15 cellular contexts compared by ENCODE assay signal in genomic region chr2:128765822-128766221, GRCh38.
"Had no signal": no experiment of that assay in that cellular context is flagged by ENCODE, and none has a peak within 500 bp of the region (broad histone marks: within the 10 kb centered on the region; RNA-seq: fewer than 3 reads in every experiment).

No MANE protein-coding gene starts in this region.

- H3K4me1 Mint-ChIP-seq: activated CD4-positive, alpha-beta T cell treated with anti-CD3 and anti-CD28 coated beads, Interleukin-2, amount 10 ng/mL, durations not matched to agents 7 days and 5 days; activated naive CD4-positive, alpha-beta T cell treated with anti-CD3 and anti-CD28 coated beads, Interleukin-2, amount 50 U/mL, for 24 hours; nephron progenitor cell had no signal

- H3K4me1 ChIP-seq: esophagus muscularis mucosa, pancreas, tibial artery had no signal

- H3K36me3 ChIP-seq: esophagus muscularis mucosa, pancreas, tibial artery had no signal

- ATAC-seq: left cardiac atrium; pancreas; stimulated activated memory B cell treated with anti-CD40 and anti-IgM and Interleukin-4, amounts not matched to agents 10 μg/mL and 1 μg/mL and 100 μg/mL, for 72 hours had no signal

- H3K36me3 Mint-ChIP-seq: activated naive CD4-positive, alpha-beta T cell treated with anti-CD3 and anti-CD28 coated beads, Interleukin-2, amount 50 U/mL, for 24 hours had no signal

- H3K4me3 Mint-ChIP-seq: activated B cell treated with CpG ODN at 0.5 μM for 24 hours; activated CD4-positive, alpha-beta T cell treated with anti-CD3 and anti-CD28 coated beads, Interleukin-2, amount 10 ng/mL, durations not matched to agents 7 days and 5 days; activated naive CD4-positive, alpha-beta T cell treated with anti-CD3 and anti-CD28 coated beads, Interleukin-2, amount 50 U/mL, for 24 hours; brain; nephron progenitor cell; stimulated activated memory B cell treated with anti-CD40 and anti-IgM and Interleukin-4, amounts not matched to agents 10 μg/mL and 1 μg/mL and 100 μg/mL, for 72 hours; T-helper 1 cell treated with Interleukin-12 subunit alpha and Interleukin-12 subunit beta and Interleukin-4 antibody, amounts not matched to agents 30 μg/mL and 1 μg/mL, for 36 hours had no signal

- H3K4me3 ChIP-seq: esophagus muscularis mucosa, pancreas, tibial artery had no signal

- H3K27ac Mint-ChIP-seq: activated B cell treated with CpG ODN at 0.5 μM for 24 hours; activated CD4-positive, alpha-beta T cell treated with anti-CD3 and anti-CD28 coated beads, Interleukin-2, amount 10 ng/mL, durations not matched to agents 7 days and 5 days; activated naive CD4-positive, alpha-beta T cell treated with anti-CD3 and anti-CD28 coated beads, Interleukin-2, amount 50 U/mL, for 24 hours; brain; nephron progenitor cell; stimulated activated memory B cell treated with anti-CD40 and anti-IgM and Interleukin-4, amounts not matched to agents 10 μg/mL and 1 μg/mL and 100 μg/mL, for 72 hours; T-helper 1 cell treated with Interleukin-12 subunit alpha and Interleukin-12 subunit beta and Interleukin-4 antibody, amounts not matched to agents 30 μg/mL and 1 μg/mL, for 36 hours had no signal

- H3K9me3 ChIP-seq: pancreas had no signal

- H3K27me3 Mint-ChIP-seq: activated B cell treated with CpG ODN at 0.5 μM for 24 hours had no signal

- H3K27ac ChIP-seq: esophagus muscularis mucosa, pancreas, tibial artery had no signal

- H3K27me3 ChIP-seq: pancreas had no signal

- DNase-seq: activated B cell treated with CpG ODN at 0.5 μM for 24 hours; activated CD4-positive, alpha-beta T cell treated with anti-CD3 and anti-CD28 coated beads, Interleukin-2, amount 10 ng/mL, durations not matched to agents 7 days and 5 days; activated CD8-positive, alpha-beta memory T cell treated with anti-CD3 and anti-CD28 coated beads for 24 hours; amniotic stem cell; cerebellar nuclear complex; left cardiac atrium; nephron progenitor cell; small intestine; tibial artery had no signal
